29 cellular contexts compared by ENCODE assay signal in genomic region chr4:154160925-154161324, GRCh38.
"Had no signal": no experiment of that assay in that cellular context is flagged by ENCODE, and none has a peak within 500 bp of the region (broad histone marks: within the 10 kb centered on the region; RNA-seq: fewer than 3 reads in every experiment).

No MANE protein-coding gene starts in this region.

- H3K36me3 Mint-ChIP-seq: activated CD8-positive, alpha-beta memory T cell treated with anti-CD3 and anti-CD28 coated beads, Interleukin-2, amount 10 ng/mL, durations not matched to agents 7 days and 5 days had no signal

- H2AFZ ChIP-seq: PC-9 had no signal

- H3K9me3 Mint-ChIP-seq: activated CD4-positive, alpha-beta T cell treated with anti-CD3 and anti-CD28 coated beads, Interleukin-2, amount 10 ng/mL, durations not matched to agents 24 days and 14 days had no signal

- H3K4me3 ChIP-seq: ascending aorta, cardiac muscle cell, MG63, PC-9 had no signal

- H3K27ac ChIP-seq: ascending aorta, brain microvascular endothelial cell, cardiac muscle cell, KMS-11, PC-9 had no signal

- H3K4me2 ChIP-seq: KMS-11, PC-9 had no signal

- H3K36me3 ChIP-seq: ascending aorta, brain microvascular endothelial cell, cardiac muscle cell, MG63 had no signal

- H3K4me3 Mint-ChIP-seq: activated B cell treated with CpG ODN at 0.5 μM for 24 hours; activated CD4-positive, alpha-beta T cell treated with anti-CD3 and anti-CD28 coated beads, Interleukin-2, amount 10 ng/mL, durations not matched to agents 24 days and 14 days; activated CD8-positive, alpha-beta memory T cell treated with anti-CD3 and anti-CD28 coated beads, Interleukin-2, amount 10 ng/mL, durations not matched to agents 7 days and 5 days; activated naive CD8-positive, alpha-beta T cell treated with anti-CD3 and anti-CD28 coated beads, Interleukin-2, amount 50 U/mL, for 24 hours; activated T-cell treated with anti-CD3 and anti-CD28 coated beads, Interleukin-2, amount 50 U/mL, for 4 hours; T-helper 17 cell had no signal

- H3K4me1 ChIP-seq: ascending aorta had no signal

- ATAC-seq: activated CD8-positive, alpha-beta memory T cell treated with anti-CD3 and anti-CD28 coated beads, Interleukin-2, amount 10 ng/mL, durations not matched to agents 7 days and 5 days; activated naive CD4-positive, alpha-beta T cell treated with anti-CD3 and anti-CD28 coated beads, Interleukin-2, amount 50 U/mL, for 72 hours; activated naive CD8-positive, alpha-beta T cell treated with anti-CD3 and anti-CD28 coated beads, Interleukin-2, amount 50 U/mL, for 24 hours; activated T-cell treated with anti-CD3 and anti-CD28 coated beads, Interleukin-2, amount 50 U/mL, for 4 hours; T-helper 17 cell had no signal

- H3K27ac Mint-ChIP-seq: activated B cell treated with CpG ODN at 0.5 μM for 24 hours; activated CD4-positive, alpha-beta T cell treated with anti-CD3 and anti-CD28 coated beads, Interleukin-2, amount 10 ng/mL, durations not matched to agents 24 days and 14 days; activated CD8-positive, alpha-beta memory T cell treated with anti-CD3 and anti-CD28 coated beads, Interleukin-2, amount 10 ng/mL, durations not matched to agents 7 days and 5 days; activated naive CD4-positive, alpha-beta T cell treated with anti-CD3 and anti-CD28 coated beads, Interleukin-2, amount 50 U/mL, for 72 hours; activated naive CD8-positive, alpha-beta T cell treated with anti-CD3 and anti-CD28 coated beads, Interleukin-2, amount 50 U/mL, for 24 hours; T-helper 17 cell had no signal

- H3K4me1 Mint-ChIP-seq: activated B cell treated with CpG ODN at 0.5 μM for 24 hours, T-helper 17 cell had no signal

- H3K27me3 ChIP-seq: ascending aorta, brain microvascular endothelial cell, MG63 had no signal

- DNase-seq: activated B cell treated with CpG ODN at 0.5 μM for 24 hours; activated CD4-positive, alpha-beta T cell treated with anti-CD3 and anti-CD28 coated beads for 1 hour; activated CD4-positive, alpha-beta T cell treated with anti-CD3 and anti-CD28 coated beads, Interleukin-2, amount 10 ng/mL, durations not matched to agents 24 days and 14 days; activated CD4-positive, alpha-beta T cell treated with anti-CD3 and anti-CD28 coated beads, Interleukin-2, amount 50 U/mL, for 48 hours; activated CD8-positive, alpha-beta memory T cell treated with anti-CD3 and anti-CD28 coated beads, Interleukin-2, amount 10 ng/mL, durations not matched to agents 7 days and 5 days; activated effector memory CD4-positive, alpha-beta T cell treated with anti-CD3 and anti-CD28 coated beads, Interleukin-2, amount 50 U/mL, for 16 hours; activated naive CD4-positive, alpha-beta T cell treated with Interleukin-2 at 50 U/mL for 16 hours; activated naive CD8-positive, alpha-beta T cell treated with anti-CD3 and anti-CD28 coated beads, Interleukin-2, amount 50 U/mL, for 24 hours; activated T-cell treated with anti-CD3 and anti-CD28 coated beads, Interleukin-2, amount 50 U/mL, for 4 hours; amniotic stem cell; brain microvascular endothelial cell; MG63; MV-4-11; NCI-H1092 treated with DMSO at 0.1 percent for 48 hours; NCI-H1436 treated with DMSO at 0.1 percent for 48 hours; NCI-H1930; NCI-H2171; NCI-H2227 treated with DMSO at 0.1 percent for 48 hours; NCI-H446 treated with DMSO at 0.1 percent for 48 hours; NCI-H526 treated with DMSO at 0.1 percent for 48 hours; NCI-H82; PC-9; SIG-M5; T-helper 17 cell; T-helper 9 cell had no signal

- H3K27me3 Mint-ChIP-seq: activated B cell treated with CpG ODN at 0.5 μM for 24 hours; activated CD8-positive, alpha-beta memory T cell treated with anti-CD3 and anti-CD28 coated beads, Interleukin-2, amount 10 ng/mL, durations not matched to agents 7 days and 5 days had no signal

- H3K9ac ChIP-seq: KMS-11 had no signal

- H3K9me3 ChIP-seq: ascending aorta, MG63 had no signal
